In the genomic region with DNA sequence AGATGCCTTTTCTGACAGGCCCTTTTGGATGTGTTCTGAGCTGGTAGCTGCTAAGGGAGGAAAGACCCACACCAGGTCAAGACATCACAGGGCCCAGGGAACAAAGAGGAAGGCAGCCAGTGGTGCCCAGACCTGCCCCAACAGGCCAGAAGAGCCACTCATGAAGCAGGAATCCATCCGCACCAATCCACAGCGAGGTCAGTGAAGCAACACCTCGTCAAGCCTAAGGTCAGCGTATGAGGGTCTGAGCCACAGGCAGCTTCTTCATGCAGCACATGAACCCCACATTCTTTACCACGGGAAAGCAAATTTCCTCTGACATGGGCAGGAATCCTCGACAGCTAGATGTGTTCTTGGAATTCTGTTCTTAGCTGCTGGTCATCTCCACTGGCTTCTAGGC, we compare ENCODE assay signal across 25 cellular contexts. TPM values are rescaled to one million over a fixed set of nuclear protein-coding genes. Genes with fewer than 3 reads are reported as not detected.
DNase-seq lines count a peak whose midpoint lies in the region; ATAC-seq, FAIRE-seq and TF ChIP-seq lines count a peak whose summit lies in the region.
"Had no signal": no experiment of that assay in that cellular context is flagged by ENCODE, and none has a peak within 500 bp of the region (broad histone marks: within the 10 kb centered on the region; RNA-seq: fewer than 3 reads in every experiment).

No MANE protein-coding gene starts in this region.

- TF ChIP-seq RAD21 in IMR-90 (IDR thresholded peaks at IDR 0.05; ENCODE audit: low read length), result no peak

- H3K23ac ChIP-seq in IMR-90 (ENCODE audit: low read depth, low read length), result no peak overlapping the region

- peak overlapping the region; percentile 67 for H2AFZ ChIP-seq in IMR-90 (replicated peaks; ENCODE audit: low read length, poor library complexity)
- no peak overlapping the region for H2AFZ ChIP-seq in keratinocyte (ENCODE audit: control insufficient read depth, low read length)

- CTCF ChIA-PET in IMR-90 (lab: Yijun Ruan, JAX), result interaction anchor here (1.2 kb wide), 1 partner anchor 23 kb away, joined by 3 read pairs; no protein-coding TSS in a partner anchor

- H2AK9ac ChIP-seq in IMR-90 (replicated peaks; ENCODE audit: low read depth, low read length, poor library complexity), result peak overlapping the region; percentile 19

- WGBS in IMR-90 (ENCODE audit: extremely low coverage in 2 of 2, insufficient read length in 1 of 2), 2 experiments, result 93% methylated on average over 3 of the region's 6 CpGs; no CpG with 5 or more reads in 1 of the 2 experiments
- 89% methylated on average over 6 of the region's 6 CpGs for WGBS in prostate gland
- 89% methylated on average over 6 of the region's 6 CpGs for WGBS in right cardiac atrium

- H4K20me1 ChIP-seq in IMR-90 (ENCODE audit: insufficient read depth, low read length) (no peaks in the 10 kb centered on the region), keratinocyte (ENCODE audit: control insufficient read depth, extremely low read depth, insufficient read depth, low read length) (no peaks in the 10 kb centered on the region)

- dilution Hi-C loops in IMR-90 (cut with HindIII; ENCODE audit: low sequenced_read_pairs, unreplicated experiment), result no loop called here
- dilution Hi-C loops in keratinocyte (cut with MboI; ENCODE audit: extremely low pct_ligation_motif_present, low sequenced_read_pairs), result no loop called here

- TF ChIP-seq CTCF in IMR-90 (conservative IDR thresholded peaks at IDR 0.05; ENCODE audit: low read depth, low read length) (no peak), RWPE2 (IDR thresholded peaks at IDR 0.05; ENCODE audit: poor library complexity, severe bottlenecking) (no peak), epithelial cell of esophagus (IDR thresholded peaks at IDR 0.05; ENCODE audit: insufficient read depth, low read depth, low read length, missing control alignments) (no peak), keratinocyte (optimal IDR thresholded peaks at IDR 0.05 in 1 of 3, IDR thresholded peaks at IDR 0.05 in 1 of 3, conservative IDR thresholded peaks at IDR 0.05 in 1 of 3; ENCODE audit: extremely low read depth in 1 of 3, insufficient read depth in 2 of 3, low read length in 3 of 3) (no peak), prostate gland (IDR thresholded peaks at IDR 0.05) (no peak), brain microvascular endothelial cell (IDR thresholded peaks at IDR 0.05; ENCODE audit: low read depth, low read length, missing control alignments) (no peak)

- POLR2A ChIA-PET in IMR-90 (lab: Charles Lee; ENCODE audit: unreplicated experiment), result no interaction called here

- H3K9me1 ChIP-seq in IMR-90 (ENCODE audit: insufficient read depth, low read length) (peaks cover 14% of the 10 kb centered on the region; the same call in 1 of the 2 replicates), keratinocyte (ENCODE audit: control insufficient read depth, extremely low read depth, insufficient read depth, low read length) (no peaks in the 10 kb centered on the region)

- H3K4me1 ChIP-seq in IMR-90 (ENCODE audit: control insufficient read depth, insufficient read depth, low read length) (peaks cover 13% of the 10 kb centered on the region), RWPE2 (ENCODE audit: insufficient read depth, poor library complexity, severe bottlenecking) (peaks cover 25% of the 10 kb centered on the region), keratinocyte (ENCODE audit: control insufficient read depth, extremely low read depth, insufficient read depth, low read length) (peaks cover 30% of the 10 kb centered on the region), prostate gland (replicated peaks) (no peaks in the 10 kb centered on the region), right cardiac atrium (ENCODE audit: control insufficient read depth, insufficient read depth, low read length) (no peaks in the 10 kb centered on the region)
- H3K4me1 ChIP-seq: Caco-2 had no signal

- BruUV-seq in IMR-90 (replicated peaks; lab: Mats Ljungman, UMichigan), result no TSS peak

- no peak overlapping the region for H3K4me3 ChIP-seq in IMR-90 (ENCODE audit: insufficient read depth, low read depth, low read length)
- no peak overlapping the region for H3K4me3 ChIP-seq in RWPE2 (ENCODE audit: severe bottlenecking)
- H3K4me3 ChIP-seq in epithelial cell of esophagus (ENCODE audit: low read length), result no peak overlapping the region
- no peak overlapping the region for H3K4me3 ChIP-seq in keratinocyte (ENCODE audit: control insufficient read depth in 2 of 3, extremely low read depth in 1 of 3, insufficient read depth in 2 of 3, low read depth in 1 of 3, low read length in 3 of 3)
- no peak overlapping the region for H3K4me3 ChIP-seq in prostate gland
- H3K4me3 ChIP-seq in right cardiac atrium (ENCODE audit: low read length), result no peak overlapping the region
- H3K4me3 ChIP-seq in brain microvascular endothelial cell (ENCODE audit: low read depth, low read length), result no peak overlapping the region
- H3K4me3 ChIP-seq: GM12878 had no signal

- H3K9ac ChIP-seq in IMR-90 (ENCODE audit: low read depth, low read length) (no peak overlapping the region), keratinocyte (ENCODE audit: control insufficient read depth, extremely low read depth, insufficient read depth, low read length) (no peak overlapping the region)

- no peak overlapping the region for H2BK5ac ChIP-seq in IMR-90 (ENCODE audit: low read depth, low read length, poor library complexity, severe bottlenecking)

- H3K4ac ChIP-seq in IMR-90 (ENCODE audit: low read depth, low read length), result no peak overlapping the region

- H3K27ac ChIP-seq in IMR-90 (ENCODE audit: insufficient read depth, low read length) (no peak overlapping the region), RWPE2 (ENCODE audit: poor library complexity, severe bottlenecking) (peak overlapping the region; percentile 56), keratinocyte (ENCODE audit: control insufficient read depth, insufficient read depth, low read length) (peak overlapping the region; percentile 50), prostate gland (no peak overlapping the region), right cardiac atrium (ENCODE audit: low read length) (no peak overlapping the region), brain microvascular endothelial cell (no peak overlapping the region)
- H3K27ac ChIP-seq: C4-2B had no signal

- peak overlapping the region; percentile 18; the same call in 1 of the 2 replicates for H2AK5ac ChIP-seq in IMR-90 (ENCODE audit: low read depth, low read length)

- H3K27me3 ChIP-seq in IMR-90 (ENCODE audit: control insufficient read depth, insufficient read depth, low read length), result no peaks in the 10 kb centered on the region
- H3K27me3 ChIP-seq in RWPE2 (ENCODE audit: insufficient read depth, poor library complexity, severe bottlenecking), result no peaks in the 10 kb centered on the region
- no peaks in the 10 kb centered on the region for H3K27me3 ChIP-seq in keratinocyte (ENCODE audit: control insufficient read depth, extremely low read depth, insufficient read depth, low read length)
- no peaks in the 10 kb centered on the region for H3K27me3 ChIP-seq in prostate gland (replicated peaks; ENCODE audit: insufficient read depth)
- no peaks in the 10 kb centered on the region for H3K27me3 ChIP-seq in right cardiac atrium (ENCODE audit: control insufficient read depth, insufficient read depth)
- no peaks in the 10 kb centered on the region for H3K27me3 ChIP-seq in brain microvascular endothelial cell (replicated peaks)

- no peak overlapping the region for H2BK15ac ChIP-seq in IMR-90 (ENCODE audit: low read depth, low read length)

- no peaks in the 10 kb centered on the region for H3K9me3 ChIP-seq in IMR-90 (ENCODE audit: control insufficient read depth, insufficient read depth, low read length)
- no peaks in the 10 kb centered on the region for H3K9me3 ChIP-seq in RWPE2 (ENCODE audit: severe bottlenecking)
- H3K9me3 ChIP-seq in keratinocyte (ENCODE audit: control insufficient read depth, low read depth, low read length), result no peaks in the 10 kb centered on the region
- H3K9me3 ChIP-seq in prostate gland, result no peaks in the 10 kb centered on the region
- no peaks in the 10 kb centered on the region for H3K9me3 ChIP-seq in right cardiac atrium (ENCODE audit: control insufficient read depth, low read length)

- H3K36me3 ChIP-seq in IMR-90 (ENCODE audit: control insufficient read depth, insufficient read depth, low read length) (no peaks in the 10 kb centered on the region), RWPE2 (ENCODE audit: low read depth) (peaks cover 87% of the 10 kb centered on the region), keratinocyte (ENCODE audit: control insufficient read depth in 2 of 2, extremely low read depth in 1 of 2, insufficient read depth in 2 of 2, low read length in 2 of 2) (peaks cover 26 to 56% of the 10 kb centered on the region in 2 experiments), prostate gland (no peaks in the 10 kb centered on the region), brain microvascular endothelial cell (replicated peaks) (no peaks in the 10 kb centered on the region)

- ATAC-seq in IMR-90 (ENCODE audit: low read depth) (no peak), RWPE2 (ENCODE audit: low read depth) (peak; percentile 83), right cardiac atrium (no peak)
- ATAC-seq: CD8-positive, alpha-beta T cell; GM12878 had no signal

- no peak overlapping the region for H3K56ac ChIP-seq in IMR-90 (ENCODE audit: extremely low read depth, insufficient read depth, low read length)

- H4K5ac ChIP-seq in IMR-90 (ENCODE audit: low read depth, low read length), result no peak overlapping the region

- H3K79me2 ChIP-seq in keratinocyte (ENCODE audit: control insufficient read depth, insufficient read depth, low read length), result no peaks in the 10 kb centered on the region

- H3K18ac ChIP-seq in IMR-90 (ENCODE audit: low read depth, low read length), result no peak overlapping the region

- peak; percentile 84 for FAIRE-seq in keratinocyte (lab: Jason Lieb, UNC)
- FAIRE-seq: GM12878, H1 had no signal

- TF ChIP-seq POLR2A in IMR-90 (IDR thresholded peaks at IDR 0.05; ENCODE audit: low read depth, low read length), result no peak
- no peak for TF ChIP-seq POLR2A in prostate gland (IDR thresholded peaks at IDR 0.05)

- no peak overlapping the region for H3K4me2 ChIP-seq in IMR-90 (ENCODE audit: low read depth, low read length)
- peak overlapping the region; percentile 34 for H3K4me2 ChIP-seq in keratinocyte (ENCODE audit: control insufficient read depth, extremely low read depth, insufficient read depth, low read depth, low read length)

- H2BK120ac ChIP-seq in IMR-90 (ENCODE audit: low read depth, low read length), result no peak overlapping the region

- no peak for DNase-seq in IMR-90
- DNase-seq in RWPE2 (ENCODE audit: low spot score), result no peak
- DNase-seq in epithelial cell of esophagus (ENCODE audit: low read depth), result peak; percentile 81
- no peak for DNase-seq in keratinocyte (ENCODE audit: low read depth, low spot score)
- DNase-seq in prostate gland (ENCODE audit: low spot score), result no peak
- no peak for DNase-seq in right cardiac atrium
- no peak for DNase-seq in brain microvascular endothelial cell
- no peak for DNase-seq in C1 segment of cervical spinal cord (lab: John Stamatoyannopoulos, UW)
- DNase-seq: Caco-2; CD8-positive, alpha-beta T cell; GDM1; HCEC 1CT; NCI-H1092 treated with DMSO at 0.1 percent for 48 hours; NCI-H1436; NCI-H187; NCI-H2081 treated with DMSO at 0.1 percent for 48 hours; NCI-H2171; NCI-H226; NCI-H510A; NCI-H69; RPMI8226; SHP77 treated with DMSO at 0.1 percent for 48 hours had no signal

- H3K79me1 ChIP-seq in IMR-90 (ENCODE audit: low read depth in 1 of 2, low read length in 2 of 2), result no peaks in the 10 kb centered on the region

- no peak overlapping the region for H4K91ac ChIP-seq in IMR-90 (ENCODE audit: insufficient read depth, low read depth, low read length)

- intact Hi-C loops in IMR-90 (cut with micrococcal nuclease) (no loop called here), prostate gland (cut with DNase I) (no loop called here), right cardiac atrium (cut with DNase I) (no loop called here)

- in situ Hi-C loops in IMR-90 (cut with MboI; ENCODE audit: low sequenced_read_pairs), result no loop called here
- in situ Hi-C loops in brain microvascular endothelial cell (cut with HindIII; ENCODE audit: low pct_ligation_motif_present, low sequenced_read_pairs), result no loop called here

- H2BK20ac ChIP-seq in IMR-90 (ENCODE audit: low read depth, low read length), result no peak overlapping the region

- H3K14ac ChIP-seq in IMR-90 (replicated peaks; ENCODE audit: low read depth, low read length), result no peak overlapping the region

- no peak overlapping the region for H4K8ac ChIP-seq in IMR-90 (ENCODE audit: low read depth in 2 of 2, low read length in 2 of 2)

RNA-seq across cellular contexts. Expression of a gene that starts 35.4 kb away (rescaled TPM):
- total RNA-seq in IMR-90 (2012; rRNA removed), result 0.83 and 1.1 TPM in 2 replicates
- polyA plus RNA-seq in IMR-90 (2012; rRNA removed), result 0.46 and 0.80 TPM in 2 replicates
- polyA plus RNA-seq in IMR-90 (2012; cell fraction: cytosol; rRNA removed), result 0.17 and 0.25 TPM in 2 replicates
- 0.45 and 1.1 TPM in 2 replicates for polyA plus RNA-seq in IMR-90 (2012; cell fraction: nucleus; rRNA removed; ENCODE audit: low replicate concordance)
- 27.7 to 55.4 TPM (median 40.6 TPM) in 3 replicates for polyA plus RNA-seq in keratinocyte
- polyA plus RNA-seq in keratinocyte (2011; ENCODE audit: low read depth), result 13.5 TPM
- polyA plus RNA-seq in keratinocyte (2011; cell fraction: cytosol; rRNA removed), result 29.3 TPM in 2 replicates
- 66.9 and 71.0 TPM in 2 replicates for polyA plus RNA-seq in keratinocyte (2011; cell fraction: nucleus; rRNA removed)
- polyA plus RNA-seq in keratinocyte (2012; ENCODE audit: low replicate concordance), result 22.6 and 51.8 TPM in 2 replicates
- 68.0 to 96.2 TPM (median 90.4 TPM) in 3 replicates for polyA minus RNA-seq in keratinocyte
- polyA minus RNA-seq in keratinocyte (2011; cell fraction: cytosol; rRNA and poly(A)+ RNA removed), result 34.3 TPM
- 42.8 and 74.8 TPM in 2 replicates for polyA minus RNA-seq in keratinocyte (2011; cell fraction: nucleus; rRNA and poly(A)+ RNA removed)
- 1 to 10 TPM; 1.2 to 2.5 TPM for total RNA-seq in prostate gland
- under 1 TPM in 1 of 4 donors, not detected in 3; 0.29 TPM for total RNA-seq in right cardiac atrium
- polyA plus RNA-seq in right cardiac atrium, result not detected
- total RNA-seq: CD8-positive, alpha-beta T cell; GM12878 had no signal

Comparison
In these comparisons a context has a peak if more than half of its experiments do, and no peak if none do; other contexts are left out.
1. H3K27ac ChIP-seq: peak in RWPE2 (single experiment) and keratinocyte (single experiment); none in IMR-90 (single experiment), prostate gland (0 of 2), right cardiac atrium (single experiment) and brain microvascular endothelial cell (single experiment).